8 cellular contexts compared by ENCODE assay signal in the genomic region with DNA sequence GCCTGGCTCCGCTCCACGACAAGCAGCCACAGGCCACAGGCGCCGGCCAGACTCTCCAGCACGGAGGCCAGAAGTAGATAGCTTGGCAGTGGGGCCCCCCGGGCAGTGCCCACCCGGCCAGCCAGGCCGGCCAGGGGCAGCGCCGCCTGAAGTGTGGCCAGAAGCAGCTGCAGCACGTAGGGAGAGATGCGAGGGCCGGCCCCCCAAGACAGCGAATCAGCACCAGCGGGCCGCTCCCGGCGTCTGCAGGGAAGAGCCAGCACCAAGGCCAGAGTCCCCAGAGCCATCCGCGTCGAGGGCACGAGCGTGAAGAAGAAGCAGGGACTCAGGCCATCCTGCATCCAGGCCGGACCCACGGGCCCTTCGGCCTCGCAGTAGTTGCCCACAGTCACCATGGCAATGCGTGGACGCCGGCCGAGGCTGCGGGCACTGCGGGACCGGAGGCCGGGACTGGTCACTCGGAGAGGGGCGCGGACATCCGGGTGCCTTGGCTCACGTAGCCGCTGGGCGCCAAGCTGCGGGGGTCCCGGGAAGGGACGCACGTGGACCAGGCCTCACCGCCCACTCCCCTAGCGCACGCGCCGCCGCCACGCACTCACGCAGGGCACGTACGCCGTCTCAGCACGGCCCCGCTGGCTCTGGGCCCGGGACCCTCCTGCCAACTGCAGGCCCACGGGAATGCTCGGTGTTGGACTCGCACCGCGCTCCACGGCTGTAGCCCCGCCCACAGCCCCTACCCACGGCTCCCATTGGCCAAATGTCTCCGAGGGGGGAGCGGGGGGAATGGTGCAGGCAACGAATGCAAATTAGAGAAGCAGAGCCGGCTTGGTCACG. TPM values are rescaled to one million over a fixed set of nuclear protein-coding genes. Genes with fewer than 3 reads are reported as not detected.
DNase-seq lines count a peak whose midpoint lies in the region; ATAC-seq and TF ChIP-seq lines count a peak whose summit lies in the region.

TSS of gene ABCB6 (minus strand) at position 680 of the 834 bp plus-strand sequence. CDS start at position 395, 285 bp downstream.

- DNase-seq in NCI-H510A treated with DMSO at 0.1 percent for 48 hours (lab: John Stamatoyannopoulos, UW) (peak; percentile 93), lower lobe of right lung (peak; percentile 96)
- DNase-seq in activated CD8-positive, alpha-beta memory T cell treated with anti-CD3 and anti-CD28 coated beads for 24 hours, result peak; percentile 93
- DNase-seq in effector CD4-positive, alpha-beta T cell, result peak; percentile 89
- peak; percentile 57 to 81 (median 69) for DNase-seq in stimulated activated CD4-positive, alpha-beta T cell treated with anti-CD3 and anti-CD28 coated beads, TNF-alpha, amount 100 ng/mL, for 1 hour (ENCODE audit: low read depth in 3 of 3, low spot score in 1 of 3)

- H3K36me3 ChIP-seq in ACC112 (ENCODE audit: insufficient read depth, low read length), result peaks cover 15% of the 10 kb centered on the region; the same call in 1 of the 2 replicates
- peaks cover 62% of the 10 kb centered on the region for H3K36me3 ChIP-seq in lower lobe of right lung

- H3K27ac ChIP-seq in ACC112 (ENCODE audit: low read depth, low read length) (peak within 1 kb of the TSS; percentile 66), lower lobe of right lung (peak within 1 kb of the TSS; percentile 90)

- no peaks in the 10 kb centered on the region for H3K9me3 ChIP-seq in lower lobe of right lung

- peak; percentile 75 for ATAC-seq in GM18868 (IDR thresholded peaks at IDR 0.05; ENCODE audit: unreplicated experiment)
- ATAC-seq in HG03108 (IDR thresholded peaks at IDR 0.05; ENCODE audit: unreplicated experiment), result peak; percentile 68
- peak; percentile 93 to 94 for ATAC-seq in lower lobe of right lung

- H3K4me1 ChIP-seq in ACC112 (ENCODE audit: control insufficient read depth, insufficient read depth, low read length, unreplicated experiment) (peaks cover 25% of the 10 kb centered on the region), lower lobe of right lung (peaks cover 33% of the 10 kb centered on the region)

- H3K27me3 ChIP-seq in ACC112 (ENCODE audit: insufficient read depth, low read length) (no peaks in the 10 kb centered on the region), lower lobe of right lung (ENCODE audit: low read depth) (no peaks in the 10 kb centered on the region)

- H3K4me3 ChIP-seq in ACC112 (ENCODE audit: low read depth, low read length) (peak within 1 kb of the TSS; percentile 70), lower lobe of right lung (peak within 1 kb of the TSS; percentile 62)

- TF ChIP-seq CTCF in lower lobe of right lung (IDR thresholded peaks at IDR 0.05), result no peak

- H2AFZ ChIP-seq in ACC112 (ENCODE audit: low read length, unreplicated experiment), result peak within 1 kb of the TSS; percentile 37

- peaks cover 9% of the 10 kb centered on the region for H3K79me2 ChIP-seq in ACC112 (ENCODE audit: control insufficient read depth, insufficient read depth, low read length, unreplicated experiment)

- intact Hi-C loops in lower lobe of right lung (cut with DNase I), result no loop called here

RNA-seq across cellular contexts. Expression of gene ABCB6, which starts in this region (rescaled TPM):
- total RNA-seq in lower lobe of right lung, result 15.4 TPM

Comparison
In these comparisons a context has a peak if more than half of its experiments do, and no peak if none do; other contexts are left out.
1. Peak in every context shown above with its lines: DNase-seq, ATAC-seq, H3K4me3 ChIP-seq and H3K27ac ChIP-seq.